In the genomic region with DNA sequence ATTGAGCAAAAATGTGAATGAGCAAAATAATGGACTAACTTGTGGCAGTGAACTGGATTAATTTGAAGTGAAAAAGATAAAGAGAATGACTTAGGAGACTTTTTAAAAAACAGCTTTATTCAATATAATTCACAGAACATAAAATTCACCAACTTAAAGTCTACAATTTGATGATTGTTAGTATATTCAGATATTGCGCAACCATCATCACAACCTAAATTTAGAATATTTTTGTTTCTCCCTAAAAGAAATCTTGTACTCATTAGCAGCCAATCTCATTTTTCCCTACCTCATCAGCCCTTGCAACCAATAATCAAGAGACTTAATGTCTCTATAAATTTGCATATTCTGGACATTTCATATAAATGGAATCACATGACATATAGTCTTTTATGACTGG, we compare ENCODE assay signal across 21 cellular contexts.
A peak's percentile ranks its signal among the peaks of the same experiment; 100 is the strongest.
DNase-seq lines count a peak whose midpoint lies in the region; ATAC-seq, FAIRE-seq and TF ChIP-seq lines count a peak whose summit lies in the region.
"Had no signal": no experiment of that assay in that cellular context is flagged by ENCODE, and none has a peak within 500 bp of the region (broad histone marks: within the 10 kb centered on the region; RNA-seq: fewer than 3 reads in every experiment).

No MANE protein-coding gene starts in this region.

- H4K20me1 ChIP-seq in HCT116 (ENCODE audit: insufficient read depth) (no peaks in the 10 kb centered on the region), K562 (replicated peaks; ENCODE audit: control insufficient read depth, insufficient read depth, low read length) (no peaks in the 10 kb centered on the region)
- H4K20me1 ChIP-seq: BLaER1 had no signal

- H3K9ac ChIP-seq in HCT116 (ENCODE audit: low read length), result no peak overlapping the region
- no peak overlapping the region for H3K9ac ChIP-seq in K562 (ENCODE audit: insufficient read depth in 1 of 2, low read depth in 2 of 2, low read length in 2 of 2)
- H3K9ac ChIP-seq: BLaER1 had no signal

- H3K4me3 Mint-ChIP-seq in Caco-2 (ENCODE audit: unreplicated experiment), result no peak overlapping the region
- H3K4me3 Mint-ChIP-seq in glutamatergic neuron (ENCODE audit: unreplicated experiment), result no peak overlapping the region
- H3K4me3 Mint-ChIP-seq: B cell; CD4-positive, CD25-positive, alpha-beta regulatory T cell; CD8-positive, alpha-beta T cell had no signal

- WGBS in K562 (ENCODE audit: insufficient coverage, low coverage, missing lambda C conversion rate), result 70% methylated on average over 1 of the region's 1 CpG

- no peak overlapping the region for H3K4me3 ChIP-seq in Caco-2 (ENCODE audit: low read depth, low read length)
- no peak overlapping the region for H3K4me3 ChIP-seq in HCT116 (replicated peaks in 1 of 2; ENCODE audit: low read depth in 1 of 2, low read length in 2 of 2)
- no peak overlapping the region for H3K4me3 ChIP-seq in K562
- H3K4me3 ChIP-seq: BLaER1 had no signal

- RAD21 ChIA-PET in HCT116 (lab: Charles Lee; ENCODE audit: low non-redundant PET in 1 of 2, low total read pairs in 2 of 2, uncharacterized antibody in 2 of 2, unreplicated experiment in 2 of 2), result no interaction called here

- H3K36me3 ChIP-seq in Caco-2 (ENCODE audit: control insufficient read depth, insufficient read depth, low read length) (no peaks in the 10 kb centered on the region), HCT116 (ENCODE audit: control insufficient read depth in 1 of 2, insufficient read depth in 2 of 2, low read length in 2 of 2) (no peaks in the 10 kb centered on the region), K562 (ENCODE audit: control insufficient read depth, insufficient read depth, low read length) (no peaks in the 10 kb centered on the region)
- H3K36me3 ChIP-seq: BLaER1 had no signal

- H3K27ac ChIP-seq in HCT116 (ENCODE audit: low read depth, low read length) (no peak overlapping the region), K562 (ENCODE audit: extremely low read depth, low read depth, low read length) (no peak overlapping the region), foreskin keratinocyte (no peak overlapping the region)
- H3K27ac ChIP-seq: BLaER1, C4-2B had no signal

- in situ Hi-C loops in K562 (cut with MboI), result no loop called here

- H3K4me1 Mint-ChIP-seq in Caco-2 (ENCODE audit: low read depth, unreplicated experiment) (peaks cover 62% of the 10 kb centered on the region), glutamatergic neuron (ENCODE audit: low read depth, unreplicated experiment) (peaks cover 5% of the 10 kb centered on the region)
- H3K4me1 Mint-ChIP-seq: B cell; CD4-positive, CD25-positive, alpha-beta regulatory T cell had no signal

- H3K4me2 ChIP-seq in HCT116 (ENCODE audit: low read length) (no peak overlapping the region), K562 (ENCODE audit: insufficient read depth, low read length) (no peak overlapping the region)
- H3K4me2 ChIP-seq: BLaER1 had no signal

- H2AFZ ChIP-seq in HCT116 (ENCODE audit: low read depth, low read length, poor library complexity, severe bottlenecking), result no peak overlapping the region
- no peak overlapping the region for H2AFZ ChIP-seq in K562 (ENCODE audit: low read depth, low read length)

- H3K9me1 ChIP-seq in K562 (ENCODE audit: control insufficient read depth, insufficient read depth, low read length), result no peaks in the 10 kb centered on the region

- no peaks in the 10 kb centered on the region for H3K79me2 ChIP-seq in HCT116 (ENCODE audit: insufficient read depth, low read length)
- H3K79me2 ChIP-seq in K562 (ENCODE audit: control insufficient read depth, insufficient read depth, low read length), result no peaks in the 10 kb centered on the region

- TF ChIP-seq RAD21 in HCT116 (IDR thresholded peaks at IDR 0.05; ENCODE audit: low read depth) (no peak), K562 (CRISPR knock-in tag; conservative IDR thresholded peaks at IDR 0.05 in 1 of 2, IDR thresholded peaks at IDR 0.05 in 1 of 2) (no peak)

- TF ChIP-seq CTCF in Caco-2 (IDR thresholded peaks at IDR 0.05; ENCODE audit: insufficient read depth in 1 of 2, low read depth in 1 of 2, low read length in 1 of 2, severe bottlenecking in 1 of 2, unreplicated experiment in 1 of 2), result no peak
- no peak for TF ChIP-seq CTCF in HCT116 (IDR thresholded peaks at IDR 0.05 in 2 of 3, conservative IDR thresholded peaks at IDR 0.05 in 1 of 3; ENCODE audit: borderline replicate concordance in 1 of 3, insufficient read depth in 1 of 3, low read depth in 2 of 3, low read length in 2 of 3)
- TF ChIP-seq CTCF in K562 (IDR thresholded peaks at IDR 0.05 in 2 of 3, conservative IDR thresholded peaks at IDR 0.05 in 1 of 3; ENCODE audit: insufficient read depth in 2 of 3, low read depth in 1 of 3, low read length in 3 of 3), result no peak
- no peak for TF ChIP-seq CTCF in glutamatergic neuron (IDR thresholded peaks at IDR 0.05; ENCODE audit: partially characterized antibody, unreplicated experiment)
- TF ChIP-seq CTCF in foreskin keratinocyte (conservative IDR thresholded peaks at IDR 0.05), result no peak

- H3K9me3 Mint-ChIP-seq in Caco-2 (ENCODE audit: unreplicated experiment) (peaks cover 48% of the 10 kb centered on the region), glutamatergic neuron (ENCODE audit: unreplicated experiment) (peaks cover 3% of the 10 kb centered on the region)
- H3K9me3 Mint-ChIP-seq: CD8-positive, alpha-beta T cell had no signal

- H3K27me3 Mint-ChIP-seq in Caco-2 (ENCODE audit: insufficient read depth, unreplicated experiment) (no peaks in the 10 kb centered on the region), glutamatergic neuron (ENCODE audit: unreplicated experiment) (no peaks in the 10 kb centered on the region)
- H3K27me3 Mint-ChIP-seq: B cell; CD4-positive, CD25-positive, alpha-beta regulatory T cell had no signal

- no peaks in the 10 kb centered on the region for H3K9me2 ChIP-seq in HCT116 (ENCODE audit: insufficient read depth)

- peaks cover 30% of the 10 kb centered on the region for H3K36me3 Mint-ChIP-seq in Caco-2 (ENCODE audit: insufficient read depth, unreplicated experiment)
- peaks cover 6% of the 10 kb centered on the region for H3K36me3 Mint-ChIP-seq in glutamatergic neuron (ENCODE audit: unreplicated experiment)
- H3K36me3 Mint-ChIP-seq: CD4-positive, CD25-positive, alpha-beta regulatory T cell; CD8-positive, alpha-beta T cell had no signal

- H3K27ac Mint-ChIP-seq in Caco-2 (ENCODE audit: unreplicated experiment), result peak overlapping the region; percentile 59
- H3K27ac Mint-ChIP-seq in glutamatergic neuron (ENCODE audit: unreplicated experiment), result no peak overlapping the region
- H3K27ac Mint-ChIP-seq: B cell; CD4-positive, CD25-positive, alpha-beta regulatory T cell; CD8-positive, alpha-beta T cell had no signal

- ATAC-seq in HCT116 (no peak), K562 (no peak), foreskin keratinocyte (no peak)
- ATAC-seq: CD8-positive, alpha-beta T cell had no signal

- intact Hi-C loops in Caco-2 (cut with micrococcal nuclease; ENCODE audit: unreplicated experiment), result no loop called here
- intact Hi-C loops in HCT116 (cut with micrococcal nuclease), result no loop called here
- intact Hi-C loops in K562 (cut with micrococcal nuclease), result no loop called here

- DNase-seq in Caco-2, result no peak
- no peak for DNase-seq in HCT116 (ENCODE audit: low read depth, low spot score)
- DNase-seq in K562 (ENCODE audit: extremely low read depth in 1 of 4, low spot score in 3 of 4), result no peak
- no peak for DNase-seq in GF-D8 (lab: John Stamatoyannopoulos, UW)
- DNase-seq in glutamatergic neuron, result no peak
- no peak for DNase-seq in foreskin keratinocyte
- DNase-seq: CD4-positive, CD25-positive, alpha-beta regulatory T cell; CD8-positive, alpha-beta T cell; DMS 273 treated with DMSO at 0.1 percent for 48 hours; DMS79; EL; GDM1; GOT3; H7; HCEC 1CT had no signal

- H3K27me3 ChIP-seq in Caco-2 (replicated peaks; ENCODE audit: control insufficient read depth, insufficient read depth, low read length) (no peaks in the 10 kb centered on the region), HCT116 (ENCODE audit: insufficient read depth, low read length) (no peaks in the 10 kb centered on the region), K562 (ENCODE audit: control insufficient read depth in 2 of 2, insufficient read depth in 2 of 2, low read length in 2 of 2) (no peaks in the 10 kb centered on the region), foreskin keratinocyte (no peaks in the 10 kb centered on the region)
- H3K27me3 ChIP-seq: BLaER1 had no signal

- CTCF ChIA-PET in Caco-2 (lab: Charles Lee), result no interaction called here
- CTCF ChIA-PET in HCT116 (lab: Charles Lee), result no interaction called here
- CTCF ChIA-PET in K562 (lab: Yijun Ruan, JAX; ENCODE audit: low intra/inter-chr PET ratio), result no interaction called here

- TF ChIP-seq POLR2A in HCT116 (IDR thresholded peaks at IDR 0.05; ENCODE audit: borderline replicate concordance, extremely low read depth, insufficient read depth, insufficient read length) (no peak), K562 (conservative IDR thresholded peaks at IDR 0.05) (no peak)

- TF ChIP-seq EP300 in K562 (IDR thresholded peaks at IDR 0.05; ENCODE audit: low read length), result no peak

- no TSS peak for BruUV-seq in Caco-2 (replicated peaks; lab: Mats Ljungman, UMichigan)
- no TSS peak for BruUV-seq in HCT116 (replicated peaks; lab: Mats Ljungman, UMichigan)
- BruUV-seq in K562 (replicated peaks; lab: Mats Ljungman, UMichigan), result no TSS peak

- no peak for FAIRE-seq in K562 (lab: Jason Lieb, UNC)
- FAIRE-seq: D721Med, GM12891, GM18507 had no signal

- peaks cover 48% of the 10 kb centered on the region for H3K4me1 ChIP-seq in Caco-2
- peaks cover 0 to 18% of the 10 kb centered on the region in 2 experiments; a peak in 2 of 4 replicates for H3K4me1 ChIP-seq in HCT116 (ENCODE audit: control insufficient read depth in 1 of 2, insufficient read depth in 2 of 2, low read length in 2 of 2)
- peaks cover 0 to 5% of the 10 kb centered on the region in 2 experiments; a peak in 3 of 5 replicates for H3K4me1 ChIP-seq in K562 (replicated peaks in 1 of 2; ENCODE audit: control insufficient read depth in 2 of 2, insufficient read depth in 2 of 2, low read length in 2 of 2)
- peaks cover 23% of the 10 kb centered on the region for H3K4me1 ChIP-seq in foreskin keratinocyte
- H3K4me1 ChIP-seq: BLaER1 had no signal

- H3K9me3 ChIP-seq in Caco-2, result peaks cover 12% of the 10 kb centered on the region
- H3K9me3 ChIP-seq in HCT116 (ENCODE audit: control insufficient read depth in 1 of 2, insufficient read depth in 1 of 2, low read depth in 1 of 2, low read length in 2 of 2), result no peaks in the 10 kb centered on the region
- H3K9me3 ChIP-seq in K562 (replicated peaks; ENCODE audit: control insufficient read depth, insufficient read depth, low read depth, low read length), result no peaks in the 10 kb centered on the region
- H3K9me3 ChIP-seq: BLaER1 had no signal

- POLR2A ChIA-PET in Caco-2 (lab: Charles Lee) (no interaction called here), HCT116 (lab: Charles Lee) (no interaction called here), K562 (lab: Yijun Ruan, JAX) (no interaction called here)

TF ChIP-seq in HCT116, 20 proteins besides CTCF, POLR2A, EP300 and RAD21:
- no peak for TF ChIP-seq EZH2 (IDR thresholded peaks at IDR 0.05)
- TF ChIP-seq CEBPB (IDR thresholded peaks at IDR 0.05; ENCODE audit: low read depth), result peak; percentile 66

TF ChIP-seq in K562, 482 proteins besides CTCF, POLR2A, EP300 and RAD21 (continues in another document):
- TF ChIP-seq ZNF146 (CRISPR knock-in tag; IDR thresholded peaks at IDR 0.05; ENCODE audit: unreplicated experiment), result no peak
